ENCODE assay signal across 9 cellular contexts in the genomic region with DNA sequence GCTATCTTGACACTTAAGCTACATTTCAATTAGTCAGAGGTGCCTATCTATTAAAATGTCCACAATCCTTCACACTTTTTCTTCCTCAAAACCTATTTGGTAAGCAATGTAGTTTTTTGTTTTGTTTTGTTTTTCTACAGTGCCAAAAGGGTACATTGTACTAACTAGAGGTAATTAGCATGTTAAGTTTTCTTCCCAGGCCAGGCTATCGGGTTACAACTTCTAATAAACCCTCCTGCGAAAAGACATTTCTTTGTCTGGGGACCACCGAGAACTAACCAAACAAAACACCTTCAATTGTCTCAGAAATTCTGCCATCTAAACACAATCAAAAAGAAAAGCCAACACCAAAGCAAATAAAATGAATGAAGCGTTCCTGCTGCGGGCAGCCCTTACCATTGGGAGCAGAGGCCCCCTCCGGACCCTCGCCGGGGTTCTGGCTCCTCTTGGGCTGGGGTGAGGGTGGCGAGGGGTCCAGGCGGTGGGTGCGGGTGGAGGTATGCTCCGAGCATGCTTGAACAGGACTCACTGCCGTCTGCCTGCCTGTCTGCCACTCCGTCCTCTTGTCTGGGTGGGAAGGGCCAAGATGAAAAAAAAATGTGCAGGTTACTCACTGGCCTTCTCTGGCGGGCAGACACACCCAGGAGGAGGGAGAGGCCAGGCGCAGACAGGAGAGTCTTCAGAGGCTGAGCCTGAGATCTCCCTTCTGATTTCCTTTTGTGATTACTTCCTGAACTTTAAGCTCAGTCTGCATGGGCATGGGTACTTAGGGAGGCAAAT.
DNase-seq lines count a peak whose midpoint lies in the region; ATAC-seq and TF ChIP-seq lines count a peak whose summit lies in the region.
"Had no signal": no experiment of that assay in that cellular context is flagged by ENCODE, and none has a peak within 500 bp of the region (broad histone marks: within the 10 kb centered on the region; RNA-seq: fewer than 3 reads in every experiment).

No MANE protein-coding gene starts in this region.

- no peaks in the 10 kb centered on the region for H3K27me3 ChIP-seq in prostate gland (replicated peaks; ENCODE audit: insufficient read depth)

- H3K9me3 ChIP-seq in prostate gland = no peaks in the 10 kb centered on the region

- intact Hi-C loops in prostate gland (cut with DNase I) = no loop called here

- H3K36me3 ChIP-seq in prostate gland = no peaks in the 10 kb centered on the region

- no peak for ATAC-seq in HG02981 (IDR thresholded peaks at IDR 0.05; ENCODE audit: unreplicated experiment)

- H3K27ac ChIP-seq in prostate gland = peak overlapping the region in 1 of 2 donors; percentile 27

- WGBS in prostate gland = 17% methylated on average over 16 of the region's 16 CpGs

- TF ChIP-seq CTCF in epithelial cell of esophagus (IDR thresholded peaks at IDR 0.05; ENCODE audit: insufficient read depth, low read depth, low read length, missing control alignments) = no peak
- no peak for TF ChIP-seq CTCF in prostate gland (IDR thresholded peaks at IDR 0.05)

- TF ChIP-seq POLR2A in prostate gland (IDR thresholded peaks at IDR 0.05) = peak; percentile 72

- DNase-seq in ELR (ENCODE audit: low read depth) (peak; percentile 8), NCI-H510A treated with DMSO at 0.1 percent for 48 hours (lab: John Stamatoyannopoulos, UW) (peak; percentile 46), epithelial cell of esophagus (ENCODE audit: low read depth) (peak; percentile 95), prostate gland (ENCODE audit: low spot score) (peak; percentile 69), NOMO-1 (lab: John Stamatoyannopoulos, UW; ENCODE audit: unreplicated experiment in 2 of 2) (no peak), SKM-1 treated with dmso at 0.1 percent for 144 hours (lab: John Stamatoyannopoulos, UW; ENCODE audit: unreplicated experiment) (no peak), SHP77 treated with DMSO at 0.1 percent for 48 hours (lab: John Stamatoyannopoulos, UW) (no peak)
- DNase-seq: HFFc6 had no signal

- no peaks in the 10 kb centered on the region for H3K4me1 ChIP-seq in prostate gland (replicated peaks)

- peak overlapping the region; percentile 64 for H3K4me3 ChIP-seq in epithelial cell of esophagus (ENCODE audit: low read length)
- peak overlapping the region; percentile 20 to 33 for H3K4me3 ChIP-seq in prostate gland

Comparison
In these comparisons a context has a peak if more than half of its experiments do, and no peak if none do; other contexts are left out.
1. DNase-seq: peak in ELR (single experiment), NCI-H510A treated with DMSO at 0.1 percent for 48 hours (single experiment), epithelial cell of esophagus (single experiment) and prostate gland (single experiment); none in NOMO-1 (0 of 2), SKM-1 treated with dmso at 0.1 percent for 144 hours (single experiment) and SHP77 treated with DMSO at 0.1 percent for 48 hours (single experiment).